27 cellular contexts compared by ENCODE assay signal in the genomic region with DNA sequence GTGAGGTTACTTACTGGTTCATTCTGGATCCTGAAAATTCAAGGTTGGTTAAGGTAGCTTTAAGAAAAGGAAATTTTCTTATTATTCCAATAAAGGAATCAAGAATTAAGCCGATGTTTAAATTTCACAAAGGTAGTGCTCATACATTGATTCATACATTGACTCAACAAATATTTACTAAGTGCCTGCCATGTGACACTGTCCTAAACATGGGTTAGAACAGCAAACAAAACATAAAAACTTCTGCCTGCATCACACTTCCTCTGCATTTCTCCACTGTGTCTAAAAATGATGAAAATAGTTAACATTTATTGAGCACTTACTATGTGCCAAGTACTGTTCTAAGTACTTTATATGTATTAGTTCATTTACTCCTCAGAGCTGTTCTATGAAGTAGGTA.
"Had no signal": no experiment of that assay in that cellular context is flagged by ENCODE, and none has a peak within 500 bp of the region (broad histone marks: within the 10 kb centered on the region; RNA-seq: fewer than 3 reads in every experiment).

No MANE protein-coding gene starts in this region.

- H3K27me3 ChIP-seq: neutrophil, ovary, right lobe of liver, sigmoid colon, stomach, thyroid gland, tibial nerve, upper lobe of left lung, vagina had no signal

- FAIRE-seq: small intestine, urothelium cell line had no signal

- H3K4me1 ChIP-seq: parathyroid adenoma, sigmoid colon, stomach, thyroid gland, tibial nerve, upper lobe of left lung, vagina had no signal

- DNase-seq: nephron progenitor cell; nucleus accumbens; ovary; posterior cingulate gyrus; psoas muscle; right cardiac atrium; right lobe of liver; sigmoid colon; small intestine; stimulated activated CD4-positive, alpha-beta T cell treated with anti-CD3 and anti-CD28 coated beads, Interleukin-15, amount 100 ng/mL, for 24 hours; stimulated activated CD4-positive, alpha-beta T cell treated with anti-CD3 and anti-CD28 coated beads, Interleukin-2, amount 100 ng/mL, for 24 hours; stimulated activated CD4-positive, alpha-beta T cell treated with anti-CD3 and anti-CD28 coated beads, Interleukin-2, amount 100 ng/mL, for 48 hours; stimulated activated CD4-positive, alpha-beta T cell treated with anti-CD3 and anti-CD28 coated beads, Interleukin-4, amount 100 ng/mL, for 24 hours; stimulated activated naive B cell treated with anti-CD40 and anti-IgM and Interleukin-4, amounts not matched to agents 10 μg/mL and 1 μg/mL and 100 μg/mL, for 72 hours; stimulated activated naive CD4-positive, alpha-beta T cell treated with Interleukin-2 at 50 U/mL for 16 hours; stomach; thyroid gland; trophoblast cell; upper lobe of left lung had no signal

- H3K4me3 ChIP-seq: ovary, psoas muscle, right lobe of liver, sigmoid colon, stomach, thoracic aorta, thyroid gland, tibial nerve, upper lobe of left lung, vagina had no signal

- H3K36me3 ChIP-seq: neutrophil, ovary, right lobe of liver, sigmoid colon, stomach, thoracic aorta, thyroid gland, upper lobe of left lung, vagina had no signal

- ATAC-seq: natural killer cell treated with Interleukin-12 subunit alpha and Interleukin-12 subunit beta and Interleukin-15 and Interleukin-18, amount 100 ng/mL, for 72 hours; psoas muscle; right cardiac atrium; stimulated activated effector memory CD8-positive, alpha-beta T cell treated with anti-CD3 and anti-CD28 coated beads, Interleukin-12 subunit alpha, Interleukin-12 subunit beta, amount 100 ng/mL, for 72 hours; stimulated activated naive B cell treated with anti-CD40 and anti-IgM and Interleukin-4, amounts not matched to agents 10 μg/mL and 1 μg/mL and 100 μg/mL, for 72 hours had no signal

- H3K9me3 ChIP-seq: neutrophil, ovary, psoas muscle, right lobe of liver, sigmoid colon, stomach, thoracic aorta, thyroid gland, tibial nerve, upper lobe of left lung, vagina had no signal
